ENCODE assay signal across 30 cellular contexts in the genomic region with DNA sequence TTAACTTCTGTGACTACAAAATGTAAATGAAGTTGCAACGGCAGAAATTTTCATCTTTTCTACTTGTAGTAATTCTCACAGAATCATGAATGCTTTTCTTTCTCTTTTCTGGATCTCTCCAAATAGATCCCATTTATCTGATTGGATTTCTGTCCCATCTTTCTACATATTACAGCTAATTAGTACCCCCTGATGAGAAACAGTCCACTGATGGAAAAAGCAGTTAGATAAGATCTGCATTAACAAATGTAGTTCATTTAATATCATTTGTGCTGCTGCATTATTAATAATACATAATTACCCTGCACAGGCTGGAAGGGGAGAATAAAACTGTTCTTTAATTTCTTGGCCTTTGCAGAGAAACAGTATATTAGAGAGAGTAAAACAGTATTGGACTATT.
"Had no signal": no experiment of that assay in that cellular context is flagged by ENCODE, and none has a peak within 500 bp of the region (broad histone marks: within the 10 kb centered on the region; RNA-seq: fewer than 3 reads in every experiment).

No MANE protein-coding gene starts in this region.

- H3K9me3 ChIP-seq: adrenal gland, ascending aorta, body of pancreas, breast epithelium, colonic mucosa had no signal

- H3K27ac ChIP-seq: adrenal gland, ascending aorta, body of pancreas, brain microvascular endothelial cell, breast epithelium, cardiac muscle cell, colonic mucosa had no signal

- H3K36me3 ChIP-seq: adrenal gland, ascending aorta, brain microvascular endothelial cell, breast epithelium, cardiac muscle cell, colonic mucosa had no signal

- H3K4me3 ChIP-seq: adrenal gland, ascending aorta, body of pancreas, breast epithelium, cardiac muscle cell, colonic mucosa had no signal

- H3K27me3 ChIP-seq: adrenal gland, ascending aorta, body of pancreas, brain microvascular endothelial cell, breast epithelium, cardiac muscle cell, colonic mucosa had no signal

- DNase-seq: activated effector memory CD4-positive, alpha-beta T cell treated with anti-CD3 and anti-CD28 coated beads, Interleukin-2, amount 50 U/mL, for 16 hours; activated effector memory CD4-positive, alpha-beta T cell treated with Interleukin-2 at 50 U/mL for 16 hours; activated gamma-delta T cell; activated gamma-delta T cell treated with Interleukin-2 at 50 U/mL for 16 hours; activated naive CD4-positive, alpha-beta T cell; activated naive CD4-positive, alpha-beta T cell treated with anti-CD3 and anti-CD28 coated beads for 36 hours; activated naive CD4-positive, alpha-beta T cell treated with anti-CD3 and anti-CD28 coated beads, Interleukin-2, amount 10 ng/mL, durations not matched to agents 7 days and 5 days; activated naive CD4-positive, alpha-beta T cell treated with anti-CD3 and anti-CD28 coated beads, Interleukin-2, amount 50 U/mL, for 16 hours; activated naive CD4-positive, alpha-beta T cell treated with Interleukin-2 at 50 U/mL for 16 hours; activated naive CD8-positive, alpha-beta T cell treated with anti-CD3 and anti-CD28 coated beads for 36 hours; activated naive CD8-positive, alpha-beta T cell treated with anti-CD3 and anti-CD28 coated beads, Interleukin-2, amount 10 ng/mL, durations not matched to agents 7 days and 5 days; activated naive CD8-positive, alpha-beta T cell treated with anti-CD3 and anti-CD28 coated beads, Interleukin-2, amount 50 U/mL, for 24 hours; activated T-cell treated with anti-CD3 and anti-CD28 coated beads, Interleukin-2, amount 50 U/mL, for 48 hours; activated T-cell treated with anti-CD3 and anti-CD28 coated beads, Interleukin-2, amount 50 U/mL, for 72 hours; adrenal gland; amniotic stem cell; amygdala; anterior cingulate cortex; aorta; body of pancreas; brain microvascular endothelial cell; caudate nucleus; central memory CD4-positive, alpha-beta T cell; cerebellar nuclear complex; colonic mucosa had no signal

- H3K4me1 ChIP-seq: adrenal gland, ascending aorta, body of pancreas, breast epithelium, colonic mucosa had no signal

- ATAC-seq: activated naive CD4-positive, alpha-beta T cell treated with anti-CD3 and anti-CD28 coated beads, Interleukin-2, amount 50 U/mL, for 72 hours; activated naive CD8-positive, alpha-beta T cell treated with anti-CD3 and anti-CD28 coated beads, Interleukin-2, amount 50 U/mL, for 24 hours; activated T-cell treated with anti-CD3 and anti-CD28 coated beads, Interleukin-2, amount 50 U/mL, for 72 hours; activated T-helper 17 cell treated with anti-CD3 and anti-CD28 coated beads, Interleukin-2, amount 50 U/mL, for 72 hours; body of pancreas had no signal
